8 cellular contexts compared by ENCODE assay signal in the genomic region with DNA sequence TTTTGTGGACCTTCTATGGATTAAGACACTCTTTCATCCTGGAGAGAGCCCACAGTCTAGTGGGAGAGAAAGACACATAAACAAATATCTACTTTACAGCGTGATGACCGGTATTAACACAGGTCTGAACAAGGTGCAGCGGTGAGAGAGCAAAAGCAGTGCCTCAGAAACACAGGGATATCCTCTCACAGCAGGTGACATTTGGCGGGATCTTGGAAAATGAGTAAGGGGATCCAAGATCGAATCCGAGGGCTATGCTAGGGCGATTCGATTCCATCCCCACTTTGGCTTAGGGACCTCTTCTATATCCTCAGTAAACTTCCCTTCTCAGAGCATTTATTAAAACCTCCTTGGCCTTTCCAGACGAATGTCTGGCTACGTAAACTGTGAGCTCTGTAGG. TPM values are rescaled to one million over a fixed set of nuclear protein-coding genes. Genes with fewer than 3 reads are reported as not detected.
DNase-seq lines count a peak whose midpoint lies in the region; ATAC-seq, FAIRE-seq and TF ChIP-seq lines count a peak whose summit lies in the region.

No MANE protein-coding gene starts in this region.

- H3K9ac ChIP-seq in GM12878 (ENCODE audit: control insufficient read depth, insufficient read depth, low read length) = peak overlapping the region; percentile 63

- TF ChIP-seq CTCF in C4-2B (conservative IDR thresholded peaks at IDR 0.05) (no peak), GM12878 (IDR thresholded peaks at IDR 0.05 in 2 of 3, conservative IDR thresholded peaks at IDR 0.05 in 1 of 3; ENCODE audit: control insufficient read depth in 2 of 3, extremely low read depth in 1 of 3, insufficient read depth in 1 of 3, low read depth in 3 of 3, low read length in 3 of 3) (no peak), lung (IDR thresholded peaks at IDR 0.05; ENCODE audit: control extremely low read depth, extremely low read depth) (no peak)

- POLR2A ChIA-PET in GM12878 (lab: Charles Lee) = interaction anchor here (0.8 to 1.5 kb wide), 3 partner anchors 8 to 27 kb away, joined by 4 to 8 read pairs (median 4); no protein-coding TSS in a partner anchor

- peak overlapping the region; percentile 74 for H3K4me2 ChIP-seq in GM12878 (ENCODE audit: control insufficient read depth, insufficient read depth)

- no TSS peak for BruUV-seq in GM12878 (replicated peaks; lab: Mats Ljungman, UMichigan)

- no peaks in the 10 kb centered on the region for H4K20me1 ChIP-seq in GM12878 (ENCODE audit: control insufficient read depth, insufficient read depth)

- 9% methylated on average over 10 of the region's 10 CpGs for WGBS in GM12878 (ENCODE audit: insufficient coverage, insufficient replicate concordance, low lambda C conversion rate, missing lambda C conversion rate)
- 9 to 14% methylated on average over 10 of the region's 10 CpGs for WGBS in lung, 2 donors
- 3 to 4% methylated on average over 10 of the region's 10 CpGs for WGBS in aorta, 2 donors

- no peak for TF ChIP-seq EP300 in GM12878 (IDR thresholded peaks at IDR 0.05; ENCODE audit: borderline replicate concordance in 1 of 2, control insufficient read depth in 1 of 2, low read depth in 2 of 2, low read length in 2 of 2)

- ATAC-seq in GM12878 (no peak), lung (ENCODE audit: insufficient read depth, low FRiP score) (no peak), aorta (ENCODE audit: low FRiP score) (no peak), HG02642 (IDR thresholded peaks at IDR 0.05; ENCODE audit: poor library complexity, unreplicated experiment) (no peak), GM19463 (IDR thresholded peaks at IDR 0.05; ENCODE audit: unreplicated experiment) (no peak)

- DNase-seq in HT-29 (ENCODE audit: low spot score) = peak; percentile 38
- DNase-seq in GM12878 (ENCODE audit: low read depth, low spot score) = no peak
- DNase-seq in lung (ENCODE audit: low spot score) = no peak
- DNase-seq in aorta = no peak
- no peak for DNase-seq in activated effector memory CD4-positive, alpha-beta T cell treated with anti-CD3 and anti-CD28 coated beads, Interleukin-2, amount 50 U/mL, for 16 hours

- H2AFZ ChIP-seq in GM12878 (ENCODE audit: control insufficient read depth, low read depth, low read length) = no peak overlapping the region; the same call in 1 of the 2 replicates

- H3K27ac ChIP-seq in C4-2B (peak overlapping the region; percentile 90), GM12878 (ENCODE audit: control insufficient read depth, insufficient read depth) (peak overlapping the region; percentile 16), lung (ENCODE audit: low read depth in 1 of 2, low read length in 1 of 2) (peak overlapping the region; percentile 92 to 93), aorta (ENCODE audit: low read depth in 1 of 2, low read length in 2 of 2) (no peak overlapping the region)

- H3K9me3 ChIP-seq in GM12878 (replicated peaks; ENCODE audit: control insufficient read depth, insufficient read depth, low read length) (no peaks in the 10 kb centered on the region), lung (ENCODE audit: control insufficient read depth in 2 of 2, insufficient read depth in 1 of 2, low read length in 1 of 2) (no peaks in the 10 kb centered on the region), aorta (ENCODE audit: control insufficient read depth, low read length) (no peaks in the 10 kb centered on the region)

- CTCF ChIA-PET in GM12878 (lab: Yijun Ruan, JAX) = interaction anchor here (0.6 to 2.0 kb wide), 17 partner anchors 8 to 1000 kb away, joined by 3 to 16 read pairs (median 4); no protein-coding TSS in a partner anchor

- H3K4me1 ChIP-seq in GM12878 (ENCODE audit: control insufficient read depth, insufficient read depth, low read length) (peaks cover 4% of the 10 kb centered on the region; the same call in 1 of the 2 replicates), lung (ENCODE audit: control insufficient read depth in 2 of 2, insufficient read depth in 2 of 2, low read length in 2 of 2) (peaks cover 0 to 21% of the 10 kb centered on the region in 2 donors), aorta (ENCODE audit: control insufficient read depth in 1 of 2, insufficient read depth in 2 of 2, low read length in 2 of 2) (peaks cover 0 to 5% of the 10 kb centered on the region in 2 donors)

- no peak for FAIRE-seq in GM12878 (lab: Jason Lieb, UNC)

- H3K27me3 ChIP-seq in GM12878 (replicated peaks in 1 of 2; ENCODE audit: control insufficient read depth in 2 of 2, insufficient read depth in 2 of 2, low read length in 1 of 2) (no peaks in the 10 kb centered on the region), lung (ENCODE audit: control insufficient read depth, insufficient read depth) (no peaks in the 10 kb centered on the region), aorta (ENCODE audit: control insufficient read depth in 1 of 2, insufficient read depth in 2 of 2, low read length in 1 of 2) (no peaks in the 10 kb centered on the region)

- intact Hi-C loops in GM12878 (cut with micrococcal nuclease; ENCODE audit: unreplicated experiment) (no loop called here), aorta (cut with DNase I) (no loop called here)

- SMC1A ChIA-PET in GM12878 (lab: Charles Lee; ENCODE audit: uncharacterized antibody, unreplicated experiment) = interaction anchor here (0.8 to 1.5 kb wide), 5 partner anchors 23 to 336 kb away, joined by 3 to 5 read pairs (median 3); no protein-coding TSS in a partner anchor

- no peaks in the 10 kb centered on the region for H3K36me3 ChIP-seq in GM12878 (ENCODE audit: control insufficient read depth in 2 of 2, insufficient read depth in 2 of 2, low read length in 1 of 2)
- no peaks in the 10 kb centered on the region for H3K36me3 ChIP-seq in lung (ENCODE audit: control insufficient read depth in 2 of 2, insufficient read depth in 2 of 2, low read length in 2 of 2)
- no peaks in the 10 kb centered on the region for H3K36me3 ChIP-seq in aorta (ENCODE audit: control insufficient read depth in 1 of 2, insufficient read depth in 2 of 2, low read length in 1 of 2)

- TF ChIP-seq POLR2A in GM12878 (IDR thresholded peaks at IDR 0.05; ENCODE audit: low read depth, low read length) = no peak

- peaks cover 66% of the 10 kb centered on the region for H3K79me2 ChIP-seq in GM12878 (ENCODE audit: control insufficient read depth, insufficient read depth, low read length)

- H3K4me3 ChIP-seq in GM12878 (peak overlapping the region; percentile 91), lung (peak overlapping the region; percentile 83), aorta (ENCODE audit: low read length in 2 of 2) (peak overlapping the region; percentile 87 to 98)

- no peak for TF ChIP-seq RAD21 in GM12878 (IDR thresholded peaks at IDR 0.05; ENCODE audit: insufficient read depth, low read depth, low read length)

- in situ Hi-C loops in GM12878 (cut with MboI) = loop anchor here (10.0 kb wide), 1 partner anchor 854 kb away; a partner anchor contains a TSS

- RAD21 ChIA-PET in GM12878 (lab: Charles Lee; ENCODE audit: unreplicated experiment) = interaction anchor here (0.9 to 1.2 kb wide), 4 partner anchors 18 to 241 kb away, joined by 3 to 4 read pairs (median 3); a partner anchor contains a TSS

RNA-seq across cellular contexts. Expression of a gene that starts 0.7 kb away (rescaled TPM):
- total RNA-seq in HT-29 (2014; rRNA removed; shearing (Covaris generic)) = 27.3 and 36.5 TPM in 2 replicates
- 52.0 and 63.8 TPM in 2 replicates for total RNA-seq in GM12878 (2013; cell fraction: nucleolus; rRNA removed)
- total RNA-seq in GM12878 (2014; rRNA removed) (34.7 and 39.8 TPM in 2 replicates), GM12878 (2014; rRNA removed; fragmentation: Illumina TruSeq; extraction: Trizol) (48.7 and 52.6 TPM in 2 replicates), GM12878 (2021) (24.0 and 27.0 TPM in 2 replicates), lung (100 to 1,000 TPM in 1 of 2 donors, 10 to 100 TPM in 1; 58.2 to 134 TPM), aorta (10 to 100 TPM; 47.7 to 50.3 TPM)
- 15.6 TPM for polyA plus RNA-seq in GM12878 (2011; ENCODE audit: low read depth)
- polyA plus RNA-seq in GM12878 (2011; rRNA removed) (45.7 and 67.2 TPM in 2 replicates), GM12878 (2014; fragmentation: Illumina TruSeq; extraction: Trizol) (37.0 and 41.3 TPM in 2 replicates), GM12878 (2014; fragmentation: Nextera tagmentation; extraction: Ambion mirVana) (10 to 100 TPM; 49.9 to 71.6 TPM), GM12878 (2014; rRNA removed) (25.7 and 30.6 TPM in 2 replicates), GM12878 (2016; fragmentation: Nextera tagmentation; extraction: Ambion mirVana) (10 to 100 TPM; 62.3 to 66.6 TPM), lung (10 to 100 TPM; 49.6 to 62.3 TPM), aorta (10 to 100 TPM; 37.6 to 65.4 TPM)
- polyA plus RNA-seq in GM12878 (2011; cell fraction: cytosol; rRNA removed) = 18.2 and 23.0 TPM in 2 replicates
- 15.0 and 15.3 TPM in 2 replicates for polyA plus RNA-seq in GM12878 (2011; cell fraction: nucleus; rRNA removed)
- 31.0 and 31.8 TPM in 2 replicates for polyA plus RNA-seq in GM12878 (2012)
- polyA minus RNA-seq in GM12878 (2011; rRNA and poly(A)+ RNA removed) = 22.4 and 26.8 TPM in 2 replicates
- polyA minus RNA-seq in GM12878 (2011; cell fraction: cytosol; rRNA and poly(A)+ RNA removed) = 9.0 and 12.8 TPM in 2 replicates
- polyA minus RNA-seq in GM12878 (2011; cell fraction: nucleus; rRNA and poly(A)+ RNA removed) = 18.1 and 25.6 TPM in 2 replicates

RNA-seq across cellular contexts. Expression of a gene that starts 1.2 kb away (rescaled TPM):
- total RNA-seq in HT-29 (2014; rRNA removed; shearing (Covaris generic)) = 99.9 and 100 TPM in 2 replicates
- 26.5 and 30.2 TPM in 2 replicates for total RNA-seq in GM12878 (2013; cell fraction: nucleolus; rRNA removed)
- 235 and 250 TPM in 2 replicates for total RNA-seq in GM12878 (2014; rRNA removed)
- total RNA-seq in GM12878 (2014; rRNA removed; fragmentation: Illumina TruSeq; extraction: Trizol) = 265 and 266 TPM in 2 replicates
- total RNA-seq in GM12878 (2021) = 176 and 183 TPM in 2 replicates
- 24.3 TPM for polyA plus RNA-seq in GM12878 (2011; ENCODE audit: low read depth)
- 259 and 364 TPM in 2 replicates for polyA plus RNA-seq in GM12878 (2011; rRNA removed)
- 43.2 and 61.7 TPM in 2 replicates for polyA plus RNA-seq in GM12878 (2011; cell fraction: cytosol; rRNA removed)
- polyA plus RNA-seq in GM12878 (2011; cell fraction: nucleus; rRNA removed) = 44.7 and 84.3 TPM in 2 replicates
- 114 and 138 TPM in 2 replicates for polyA plus RNA-seq in GM12878 (2012)
- polyA plus RNA-seq in GM12878 (2014; fragmentation: Illumina TruSeq; extraction: Trizol) = 155 and 203 TPM in 2 replicates
- 100 to 1,000 TPM; 526 to 563 TPM for polyA plus RNA-seq in GM12878 (2014; fragmentation: Nextera tagmentation; extraction: Ambion mirVana)
- 200 and 235 TPM in 2 replicates for polyA plus RNA-seq in GM12878 (2014; rRNA removed)
- 100 to 1,000 TPM; 450 to 481 TPM for polyA plus RNA-seq in GM12878 (2016; fragmentation: Nextera tagmentation; extraction: Ambion mirVana)
- 77.7 and 133 TPM in 2 replicates for polyA minus RNA-seq in GM12878 (2011; rRNA and poly(A)+ RNA removed)
- polyA minus RNA-seq in GM12878 (2011; cell fraction: cytosol; rRNA and poly(A)+ RNA removed) = 41.7 and 69.2 TPM in 2 replicates
- 16.0 and 26.9 TPM in 2 replicates for polyA minus RNA-seq in GM12878 (2011; cell fraction: nucleus; rRNA and poly(A)+ RNA removed)
- 10 to 100 TPM; 44.3 to 72.7 TPM for total RNA-seq in lung
- polyA plus RNA-seq in lung = 100 to 1,000 TPM in 1 of 2 donors, 10 to 100 TPM in 1; 22.5 to 109 TPM
- total RNA-seq in aorta = 10 to 100 TPM; 56.8 to 61.4 TPM
- 10 to 100 TPM; 53.8 to 81.0 TPM for polyA plus RNA-seq in aorta

RNA-seq across cellular contexts. Expression of a gene that starts 53.1 kb away (rescaled TPM):
- total RNA-seq in HT-29 (2014; rRNA removed; shearing (Covaris generic)) = 32.1 and 48.1 TPM in 2 replicates
- not detected in 2 replicates for total RNA-seq in GM12878 (2013; cell fraction: nucleolus; rRNA removed)
- total RNA-seq in GM12878 (2014; rRNA removed) (not detected in 2 replicates), GM12878 (2014; rRNA removed; fragmentation: Illumina TruSeq; extraction: Trizol) (not detected in 2 replicates), GM12878 (2021) (not detected in 2 replicates), lung (1 to 10 TPM; 2.8 to 4.9 TPM), aorta (1 to 10 TPM; 1.3 to 1.9 TPM)
- not detected for polyA plus RNA-seq in GM12878 (2011; ENCODE audit: low read depth)
- polyA plus RNA-seq in GM12878 (2011; rRNA removed) (0.08 and 0.10 TPM in 2 replicates), GM12878 (2014; fragmentation: Illumina TruSeq; extraction: Trizol) (0.36 TPM in 1 of 2 replicates, not detected in the other), GM12878 (2014; fragmentation: Nextera tagmentation; extraction: Ambion mirVana) (not detected), GM12878 (2014; rRNA removed) (not detected in 2 replicates), GM12878 (2016; fragmentation: Nextera tagmentation; extraction: Ambion mirVana) (under 1 TPM in 1 of 2 experiments, not detected in 1; 0.20 TPM), lung (1 to 10 TPM; 3.6 to 4.2 TPM), aorta (1 to 10 TPM in 1 of 2 donors, under 1 TPM in 1; 0.87 to 5.3 TPM)
- 0.03 TPM in 1 of 2 replicates, not detected in the other for polyA plus RNA-seq in GM12878 (2011; cell fraction: cytosol; rRNA removed)
- 0.19 TPM in 1 of 2 replicates, not detected in the other for polyA plus RNA-seq in GM12878 (2011; cell fraction: nucleus; rRNA removed)
- not detected in 2 replicates for polyA plus RNA-seq in GM12878 (2012)
- not detected in 2 replicates for polyA minus RNA-seq in GM12878 (2011; rRNA and poly(A)+ RNA removed)
- not detected in 2 replicates for polyA minus RNA-seq in GM12878 (2011; cell fraction: cytosol; rRNA and poly(A)+ RNA removed)
- not detected in 2 replicates for polyA minus RNA-seq in GM12878 (2011; cell fraction: nucleus; rRNA and poly(A)+ RNA removed)

Comparison
In these comparisons a context has a peak if more than half of its experiments do, and no peak if none do; other contexts are left out.
1. H3K27ac ChIP-seq: peak in C4-2B (single experiment), GM12878 (single experiment) and lung (2 of 2); none in aorta (0 of 2).
2. Peak in every context shown above with its lines, with median percentiles within 50 percentile points of each other: H3K4me3 ChIP-seq.